Comparison of ENCODE assay signal across 17 cellular contexts in the genomic region with DNA sequence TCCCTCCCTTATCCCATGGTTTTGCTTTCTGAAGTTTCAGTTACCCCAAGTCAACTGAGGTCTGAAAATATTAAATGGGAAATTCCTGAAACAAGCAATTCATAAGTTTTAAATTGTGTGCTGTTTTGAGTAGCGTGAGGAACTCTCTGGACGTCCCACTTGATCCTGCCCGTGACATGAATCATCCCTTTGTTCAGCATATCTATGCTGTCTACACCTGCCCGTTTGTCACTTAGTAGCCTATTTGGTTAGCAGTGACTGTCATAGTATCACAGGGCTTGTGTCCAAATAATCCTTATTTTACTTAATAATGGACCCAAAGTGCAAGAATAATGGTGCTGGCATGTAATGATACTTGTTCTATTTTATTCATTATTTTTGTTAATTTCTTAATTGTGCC. TPM values are rescaled to one million over a fixed set of nuclear protein-coding genes. Genes with fewer than 3 reads are reported as not detected.
A peak's percentile ranks its signal among the peaks of the same experiment; 100 is the strongest.
DNase-seq lines count a peak whose midpoint lies in the region; ATAC-seq and TF ChIP-seq lines count a peak whose summit lies in the region.
"Had no signal": no experiment of that assay in that cellular context is flagged by ENCODE, and none has a peak within 500 bp of the region (broad histone marks: within the 10 kb centered on the region; RNA-seq: fewer than 3 reads in every experiment).

No MANE protein-coding gene starts in this region.

- peak overlapping the region; percentile 99 for H3K4me3 ChIP-seq in Loucy (ENCODE audit: low read length, poor library complexity, severe bottlenecking)
- no peak overlapping the region for H3K4me3 ChIP-seq in epithelial cell of esophagus (ENCODE audit: low read length)
- H3K4me3 ChIP-seq in endodermal cell (ENCODE audit: low read length), result no peak overlapping the region
- H3K4me3 ChIP-seq: BLaER1 treated with 17β-estradiol and CSF1 and Interleukin-3, amounts not matched to agents 10 nM and 100 nM; SJSA1 had no signal

- H4K20me1 ChIP-seq in Loucy (ENCODE audit: insufficient read depth, low read length, poor library complexity, severe bottlenecking), result peaks cover 86% of the 10 kb centered on the region

- H3K4me1 ChIP-seq in Loucy (ENCODE audit: insufficient read depth, low read length, poor library complexity, severe bottlenecking) (peaks cover 26% of the 10 kb centered on the region), endodermal cell (ENCODE audit: control insufficient read depth, insufficient read depth, low read length) (no peaks in the 10 kb centered on the region)

- H3K9me3 Mint-ChIP-seq in CD14-positive monocyte, result no peaks in the 10 kb centered on the region
- no peaks in the 10 kb centered on the region for H3K9me3 Mint-ChIP-seq in endodermal cell
- H3K9me3 Mint-ChIP-seq: H9, IgD-negative memory B cell had no signal

- H3K4me1 Mint-ChIP-seq in CD14-positive monocyte, result peaks cover 60% of the 10 kb centered on the region
- H3K4me1 Mint-ChIP-seq in endodermal cell, result peaks cover 6% of the 10 kb centered on the region

- H3K9me3 ChIP-seq in Loucy (ENCODE audit: insufficient read depth, low read depth, low read length) (no peaks in the 10 kb centered on the region), endodermal cell (ENCODE audit: control insufficient read depth, low read length) (no peaks in the 10 kb centered on the region)
- H3K9me3 ChIP-seq: BLaER1 treated with 17β-estradiol and CSF1 and Interleukin-3, amounts not matched to agents 10 nM and 100 nM had no signal

- no peak overlapping the region for H2AFZ ChIP-seq in Loucy (ENCODE audit: low read length)

- H3K36me3 ChIP-seq in Loucy (ENCODE audit: insufficient read depth, low read length) (peaks cover 2% of the 10 kb centered on the region; the same call in 1 of the 2 replicates), endodermal cell (ENCODE audit: control insufficient read depth, insufficient read depth, low read length) (peaks cover 6% of the 10 kb centered on the region)

- intact Hi-C loops in CD14-positive monocyte (cut with micrococcal nuclease), result loop anchor here (5.0 kb wide), 1 partner anchor 37 kb away; a partner anchor contains a TSS

- no peak for TF ChIP-seq CTCF in CD14-positive monocyte (IDR thresholded peaks at IDR 0.05)
- no peak for TF ChIP-seq CTCF in Loucy (conservative IDR thresholded peaks at IDR 0.05; ENCODE audit: low read length)
- TF ChIP-seq CTCF in epithelial cell of esophagus (IDR thresholded peaks at IDR 0.05; ENCODE audit: insufficient read depth, low read depth, low read length, missing control alignments), result no peak
- TF ChIP-seq CTCF in endodermal cell (conservative IDR thresholded peaks at IDR 0.05), result no peak

- H3K27me3 Mint-ChIP-seq in CD14-positive monocyte (ENCODE audit: low read depth in 3 of 3), result no peaks in the 10 kb centered on the region
- H3K27me3 Mint-ChIP-seq in endodermal cell (ENCODE audit: insufficient read depth), result no peaks in the 10 kb centered on the region
- H3K27me3 Mint-ChIP-seq: IgD-negative memory B cell had no signal

- peak overlapping the region; percentile 95 for H3K4me2 ChIP-seq in Loucy (ENCODE audit: low read depth, low read length, poor library complexity, severe bottlenecking)

- H3K27ac ChIP-seq in endodermal cell (ENCODE audit: low read depth, low read length), result no peak overlapping the region
- H3K27ac ChIP-seq: BLaER1 treated with 17β-estradiol and CSF1 and Interleukin-3, amounts not matched to agents 10 nM and 100 nM; HL-60; SJSA1 had no signal

- H3K36me3 Mint-ChIP-seq in CD14-positive monocyte (peaks cover 8 to 20% of the 10 kb centered on the region in 2 donors), endodermal cell (ENCODE audit: low read depth) (peaks cover 9% of the 10 kb centered on the region)
- H3K36me3 Mint-ChIP-seq: IgD-negative memory B cell had no signal

- DNase-seq in CD14-positive monocyte (ENCODE audit: low spot score) (no peak), epithelial cell of esophagus (ENCODE audit: low read depth) (peak; percentile 60), pons (ENCODE audit: low spot score) (peak; percentile 32), endodermal cell (no peak), LoVo (ENCODE audit: low spot score) (no peak)
- DNase-seq: H9, NCI-H1930, NCI-H345, NCI-H526, SW 1271 had no signal

- peaks cover 4% of the 10 kb centered on the region; the same call in 1 of the 2 replicates for H3F3A ChIP-seq in Loucy (ENCODE audit: low read depth)

- peak overlapping the region; percentile 6 to 87 (median 72) for H3K27ac Mint-ChIP-seq in CD14-positive monocyte
- H3K27ac Mint-ChIP-seq in endodermal cell, result no peak overlapping the region
- H3K27ac Mint-ChIP-seq: H9, IgD-negative memory B cell had no signal

- no peak overlapping the region for H3K4me3 Mint-ChIP-seq in CD14-positive monocyte
- H3K4me3 Mint-ChIP-seq in endodermal cell, result no peak overlapping the region
- H3K4me3 Mint-ChIP-seq: H9, IgD-negative memory B cell had no signal

- 94% methylated on average over 4 of the region's 4 CpGs for WGBS in endodermal cell (ENCODE audit: insufficient coverage in 1 of 2, insufficient read length in 1 of 2), 2 experiments

- H3K9ac ChIP-seq in Loucy (ENCODE audit: low read depth, low read length, poor library complexity, severe bottlenecking) (no peak overlapping the region), endodermal cell (ENCODE audit: extremely low read depth, low read length, poor library complexity, severe bottlenecking) (no peak overlapping the region)
- H3K9ac ChIP-seq: BLaER1 treated with 17β-estradiol and CSF1 and Interleukin-3, amounts not matched to agents 10 nM and 100 nM had no signal

- H3K9me2 ChIP-seq in Loucy (replicated peaks; ENCODE audit: low read depth, low read length), result no peaks in the 10 kb centered on the region

- ATAC-seq in GM21786 (IDR thresholded peaks at IDR 0.05; ENCODE audit: unreplicated experiment) (no peak), HG02885 (IDR thresholded peaks at IDR 0.05; ENCODE audit: poor library complexity, unreplicated experiment) (no peak)

- no peaks in the 10 kb centered on the region for H3K27me3 ChIP-seq in Loucy (ENCODE audit: insufficient read depth, low read length, poor library complexity, severe bottlenecking)
- no peaks in the 10 kb centered on the region for H3K27me3 ChIP-seq in endodermal cell (ENCODE audit: control insufficient read depth, insufficient read depth, low read length, poor library complexity, severe bottlenecking)
- H3K27me3 ChIP-seq: BLaER1 treated with 17β-estradiol and CSF1 and Interleukin-3, amounts not matched to agents 10 nM and 100 nM; SJSA1 had no signal

- peaks cover 97% of the 10 kb centered on the region for H3K79me2 ChIP-seq in Loucy (ENCODE audit: insufficient read depth, low read length)

RNA-seq across cellular contexts. Expression of a gene that starts 5.0 kb away (rescaled TPM):
- polyA plus RNA-seq in CD14-positive monocyte, result 100 to 1,000 TPM; 262 to 315 TPM
- total RNA-seq in endodermal cell, result 10 to 100 TPM; 68.5 to 72.6 TPM
- 99.6 TPM for polyA plus RNA-seq in endodermal cell (2013, experiment 1 of 2)
- 90.3 TPM for polyA plus RNA-seq in endodermal cell (2013, experiment 2 of 2)

RNA-seq across cellular contexts. Expression of a gene that starts 8.2 kb away (rescaled TPM):
- 1 to 10 TPM; 4.5 to 7.2 TPM for polyA plus RNA-seq in CD14-positive monocyte
- total RNA-seq in endodermal cell, result 10 to 100 TPM; 80.9 to 85.1 TPM
- polyA plus RNA-seq in endodermal cell (2013, experiment 1 of 2), result 32.3 TPM
- polyA plus RNA-seq in endodermal cell (2013, experiment 2 of 2), result 31.3 TPM

RNA-seq across cellular contexts. Expression of a gene that starts 36.7 kb away (rescaled TPM):
- polyA plus RNA-seq in CD14-positive monocyte, result 10 to 100 TPM in 1 of 2 donors, 1 to 10 TPM in 1; 5.2 to 10.3 TPM
- total RNA-seq in endodermal cell, result 10 to 100 TPM; 33.7 to 34.7 TPM
- 23.1 TPM for polyA plus RNA-seq in endodermal cell (2013, experiment 1 of 2)
- polyA plus RNA-seq in endodermal cell (2013, experiment 2 of 2), result 19.3 TPM

Comparison
In these comparisons a context has a peak if more than half of its experiments do, and no peak if none do; other contexts are left out.
1. DNase-seq: peak in epithelial cell of esophagus (single experiment) and pons (single experiment); none in CD14-positive monocyte (single experiment), endodermal cell (single experiment) and LoVo (single experiment).